ENCODE assay signal across 9 cellular contexts in genomic region chr18:13611616-13612110, GRCh38.
A peak's percentile ranks its signal among the peaks of the same experiment; 100 is the strongest.
DNase-seq lines count a peak whose midpoint lies in the region; ATAC-seq, FAIRE-seq and TF ChIP-seq lines count a peak whose summit lies in the region.
"Had no signal": no experiment of that assay in that cellular context is flagged by ENCODE, and none has a peak within 500 bp of the region (broad histone marks: within the 10 kb centered on the region; RNA-seq: fewer than 3 reads in every experiment).

No MANE protein-coding gene starts in this region.

- peak overlapping the region; percentile 80 for H3K4me3 Mint-ChIP-seq in T-helper 1 cell treated with Interleukin-12 subunit alpha and Interleukin-12 subunit beta and Interleukin-4 antibody, amounts not matched to agents 30 μg/mL and 1 μg/mL, for 36 hours
- H3K4me3 Mint-ChIP-seq in T-helper 17 cell, result peak overlapping the region; percentile 94

- H3K9ac ChIP-seq in fibroblast of lung (ENCODE audit: insufficient read depth, low read length), result peak overlapping the region; percentile 29

- DNase-seq in T-helper 1 cell, result no peak
- DNase-seq in T-helper 17 cell, result no peak
- peak; percentile 42 to 63 for DNase-seq in fibroblast of lung (ENCODE audit: low read depth in 2 of 2)
- no peak for DNase-seq in NCI-H1105 treated with DMSO at 0.1 percent for 48 hours (lab: John Stamatoyannopoulos, UW)
- DNase-seq in D721Med (ENCODE audit: insufficient read length, low spot score), result no peak

- no peaks in the 10 kb centered on the region for H3K27me3 Mint-ChIP-seq in T-helper 1 cell treated with Interleukin-12 subunit alpha and Interleukin-12 subunit beta and Interleukin-4 antibody, amounts not matched to agents 30 μg/mL and 1 μg/mL, for 36 hours (ENCODE audit: low read depth)
- no peaks in the 10 kb centered on the region for H3K27me3 Mint-ChIP-seq in T-helper 17 cell

- H2AFZ ChIP-seq in fibroblast of lung (ENCODE audit: low read length), result peak overlapping the region; percentile 65
- H2AFZ ChIP-seq in neuron (ENCODE audit: low read depth, low read length), result peak overlapping the region; percentile 46

- ATAC-seq in HG03025 (IDR thresholded peaks at IDR 0.05; ENCODE audit: low FRiP score, unreplicated experiment), result peak; percentile 5
- ATAC-seq in T-helper 17 cell, result peak; percentile 15

- FAIRE-seq in D721Med (lab: Jason Lieb, UNC), result no peak
- FAIRE-seq: colon had no signal

- TF ChIP-seq CTCF in fibroblast of lung (conservative IDR thresholded peaks at IDR 0.05 in 1 of 2, IDR thresholded peaks at IDR 0.05 in 1 of 2; ENCODE audit: low read depth in 1 of 2, low read length in 2 of 2) (no peak), D721Med (IDR thresholded peaks at IDR 0.05; ENCODE audit: insufficient read depth, missing control alignments) (no peak)

- peak overlapping the region; percentile 12 to 51 (median 36) for H3K4me3 ChIP-seq in fibroblast of lung (replicated peaks in 1 of 4; ENCODE audit: control extremely low read depth in 1 of 4, insufficient read depth in 1 of 4, low read depth in 3 of 4, low read length in 4 of 4)
- H3K4me3 ChIP-seq in neuron (ENCODE audit: low read length), result peak overlapping the region; percentile 29

- peaks cover 8% of the 10 kb centered on the region for H3K36me3 Mint-ChIP-seq in T-helper 1 cell treated with Interleukin-12 subunit alpha and Interleukin-12 subunit beta and Interleukin-4 antibody, amounts not matched to agents 30 μg/mL and 1 μg/mL, for 36 hours (ENCODE audit: low read depth)
- no peaks in the 10 kb centered on the region for H3K36me3 Mint-ChIP-seq in T-helper 17 cell (ENCODE audit: low read depth)

- peaks cover 69% of the 10 kb centered on the region for H3K4me1 Mint-ChIP-seq in T-helper 1 cell treated with Interleukin-12 subunit alpha and Interleukin-12 subunit beta and Interleukin-4 antibody, amounts not matched to agents 30 μg/mL and 1 μg/mL, for 36 hours (ENCODE audit: low read depth)
- H3K4me1 Mint-ChIP-seq in T-helper 17 cell, result peaks cover 63% of the 10 kb centered on the region

- no peaks in the 10 kb centered on the region for H3K79me2 ChIP-seq in fibroblast of lung (ENCODE audit: control insufficient read depth, insufficient read depth, low read length)

- peaks cover 2% of the 10 kb centered on the region for H3K4me1 ChIP-seq in fibroblast of lung (ENCODE audit: control insufficient read depth, extremely low read depth, insufficient read depth, low read length)
- peaks cover 17% of the 10 kb centered on the region for H3K4me1 ChIP-seq in neuron (ENCODE audit: insufficient read depth, low read length)

- H3K27ac Mint-ChIP-seq in T-helper 1 cell treated with Interleukin-12 subunit alpha and Interleukin-12 subunit beta and Interleukin-4 antibody, amounts not matched to agents 30 μg/mL and 1 μg/mL, for 36 hours, result peak overlapping the region; percentile 81
- H3K27ac Mint-ChIP-seq in T-helper 17 cell, result peak overlapping the region; percentile 99

- peak overlapping the region; percentile 59 for H3K4me2 ChIP-seq in fibroblast of lung (ENCODE audit: extremely low read depth, insufficient read depth, low read length)

- H3K36me3 ChIP-seq in fibroblast of lung (ENCODE audit: control insufficient read depth, insufficient read depth, low read length) (no peaks in the 10 kb centered on the region), neuron (ENCODE audit: insufficient read depth, low read length) (no peaks in the 10 kb centered on the region)

- no peaks in the 10 kb centered on the region for H3K9me3 Mint-ChIP-seq in T-helper 1 cell treated with Interleukin-12 subunit alpha and Interleukin-12 subunit beta and Interleukin-4 antibody, amounts not matched to agents 30 μg/mL and 1 μg/mL, for 36 hours

- H3K27ac ChIP-seq in fibroblast of lung (ENCODE audit: insufficient read depth, low read length), result no peak overlapping the region

- H3K27me3 ChIP-seq in fibroblast of lung (ENCODE audit: control insufficient read depth, insufficient read depth, low read length), result peaks cover 9% of the 10 kb centered on the region
- peaks cover 29% of the 10 kb centered on the region for H3K27me3 ChIP-seq in neuron (ENCODE audit: insufficient read depth, low read length)

- H4K20me1 ChIP-seq in fibroblast of lung (ENCODE audit: control insufficient read depth, extremely low read depth, insufficient read depth, low read length), result no peaks in the 10 kb centered on the region

- no peaks in the 10 kb centered on the region for H3K9me3 ChIP-seq in T-helper 17 cell (ENCODE audit: control insufficient read depth, low read length, poor library complexity, severe bottlenecking)
- H3K9me3 ChIP-seq in fibroblast of lung (ENCODE audit: control insufficient read depth, insufficient read depth, low read depth, low read length), result no peaks in the 10 kb centered on the region
- H3K9me3 ChIP-seq in neuron (ENCODE audit: low read length), result no peaks in the 10 kb centered on the region

Comparison
In these comparisons a context has a peak if more than half of its experiments do, and no peak if none do; other contexts are left out.
1. DNase-seq: peak in fibroblast of lung (2 of 2); none in T-helper 1 cell (0 of 5), T-helper 17 cell (0 of 3), NCI-H1105 treated with DMSO at 0.1 percent for 48 hours (single experiment) and D721Med (single experiment).